ENCODE assay signal across 12 cellular contexts in the genomic region with DNA sequence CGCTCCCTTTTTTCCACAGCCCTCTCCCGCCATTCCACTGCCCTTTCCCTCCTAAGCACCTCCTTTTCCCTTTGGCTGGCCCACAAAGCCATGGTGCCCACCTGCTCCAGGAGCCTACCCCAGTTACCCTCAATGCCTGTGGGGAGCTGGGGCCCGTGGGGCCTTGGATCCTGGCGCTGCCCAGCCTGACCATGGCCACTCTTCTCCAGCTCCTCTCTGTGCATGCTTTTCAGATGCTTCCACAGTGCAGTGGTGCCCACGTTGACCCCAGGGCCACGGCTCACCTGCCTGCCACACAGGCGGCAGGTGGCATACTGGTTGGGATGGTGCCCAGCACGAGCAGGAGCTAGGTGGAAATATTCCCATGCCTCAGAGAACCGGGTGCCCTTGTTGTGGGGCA. TPM values are rescaled to one million over a fixed set of nuclear protein-coding genes. Genes with fewer than 3 reads are reported as not detected.
DNase-seq lines count a peak whose midpoint lies in the region; ATAC-seq and TF ChIP-seq lines count a peak whose summit lies in the region.
"Had no signal": no experiment of that assay in that cellular context is flagged by ENCODE, and none has a peak within 500 bp of the region (broad histone marks: within the 10 kb centered on the region; RNA-seq: fewer than 3 reads in every experiment).

No MANE protein-coding gene starts in this region.

- H3K9me3 Mint-ChIP-seq in activated CD4-positive, alpha-beta T cell treated with anti-CD3 and anti-CD28 coated beads for 36 hours (ENCODE audit: low read depth), result no peaks in the 10 kb centered on the region
- H3K9me3 Mint-ChIP-seq in activated naive CD8-positive, alpha-beta T cell treated with anti-CD3 and anti-CD28 coated beads, Interleukin-2, amount 10 ng/mL, durations not matched to agents 7 days and 5 days, result no peaks in the 10 kb centered on the region

- H3K36me3 Mint-ChIP-seq in activated CD4-positive, alpha-beta T cell treated with anti-CD3 and anti-CD28 coated beads for 36 hours (ENCODE audit: low read depth), result peaks cover 77% of the 10 kb centered on the region
- peaks cover 78% of the 10 kb centered on the region for H3K36me3 Mint-ChIP-seq in activated naive CD8-positive, alpha-beta T cell treated with anti-CD3 and anti-CD28 coated beads, Interleukin-2, amount 10 ng/mL, durations not matched to agents 7 days and 5 days

- peaks cover 62% of the 10 kb centered on the region for H3K4me1 Mint-ChIP-seq in activated CD4-positive, alpha-beta T cell treated with anti-CD3 and anti-CD28 coated beads for 36 hours
- peaks cover 55% of the 10 kb centered on the region for H3K4me1 Mint-ChIP-seq in activated naive CD8-positive, alpha-beta T cell treated with anti-CD3 and anti-CD28 coated beads, Interleukin-2, amount 10 ng/mL, durations not matched to agents 7 days and 5 days

- H3K27ac Mint-ChIP-seq in activated CD4-positive, alpha-beta T cell treated with anti-CD3 and anti-CD28 coated beads for 36 hours, result peak overlapping the region; percentile 98
- peak overlapping the region; percentile 88 for H3K27ac Mint-ChIP-seq in activated naive CD8-positive, alpha-beta T cell treated with anti-CD3 and anti-CD28 coated beads, Interleukin-2, amount 10 ng/mL, durations not matched to agents 7 days and 5 days

- no peak overlapping the region for H3K4me3 ChIP-seq in spleen
- H3K4me3 ChIP-seq: mucosa of descending colon, transverse colon had no signal

- H3K4me1 ChIP-seq in spleen, result peaks cover 0 to 22% (median 1%) of the 10 kb centered on the region in 6 donors
- H3K4me1 ChIP-seq: transverse colon had no signal

- H3K27ac ChIP-seq in spleen, result no peak overlapping the region
- H3K27ac ChIP-seq: transverse colon had no signal

- in situ Hi-C loops in GM13977 (cut with MboI; ENCODE audit: low pct_unique_long_range_greater_than_20kb, low sequenced_read_pairs, unreplicated experiment), result no loop called here

- ATAC-seq in activated CD4-positive, alpha-beta T cell treated with anti-CD3 and anti-CD28 coated beads for 36 hours, result no peak
- ATAC-seq in HG02943 (IDR thresholded peaks at IDR 0.05; ENCODE audit: low read depth, unreplicated experiment) (peak; percentile 22), HG02571 (IDR thresholded peaks at IDR 0.05; ENCODE audit: unreplicated experiment) (no peak)
- no peak for ATAC-seq in activated naive CD8-positive, alpha-beta T cell treated with anti-CD3 and anti-CD28 coated beads, Interleukin-2, amount 10 ng/mL, durations not matched to agents 7 days and 5 days (ENCODE audit: low read depth)
- ATAC-seq: HepG2, mucosa of descending colon had no signal

- 77 to 92% (median 88%) methylated on average over 6 to 9 of the region's 9 CpGs for WGBS in spleen, 5 donors

- peak overlapping the region; percentile 93 for H3K4me3 Mint-ChIP-seq in activated CD4-positive, alpha-beta T cell treated with anti-CD3 and anti-CD28 coated beads for 36 hours
- H3K4me3 Mint-ChIP-seq in activated naive CD8-positive, alpha-beta T cell treated with anti-CD3 and anti-CD28 coated beads, Interleukin-2, amount 10 ng/mL, durations not matched to agents 7 days and 5 days, result peak overlapping the region; percentile 66

- H3K9me3 ChIP-seq in spleen, result no peaks in the 10 kb centered on the region
- H3K9me3 ChIP-seq: mucosa of descending colon, transverse colon had no signal

- TF ChIP-seq CTCF in spleen (IDR thresholded peaks at IDR 0.05 in 8 of 11, conservative IDR thresholded peaks at IDR 0.05 in 3 of 11) (no peak), GM13977 (IDR thresholded peaks at IDR 0.05; ENCODE audit: extremely low read depth, insufficient read depth, missing control alignments) (no peak)

- peaks cover 0 to 4% (median 0%) of the 10 kb centered on the region in 6 donors for H3K36me3 ChIP-seq in spleen
- H3K36me3 ChIP-seq: transverse colon had no signal

- no peaks in the 10 kb centered on the region for H3K27me3 ChIP-seq in spleen (replicated peaks in 1 of 7)
- H3K27me3 ChIP-seq: transverse colon had no signal

- intact Hi-C loops in activated CD4-positive, alpha-beta T cell treated with anti-CD3 and anti-CD28 coated beads for 36 hours (cut with DNase I, micrococcal nuclease), result loop anchor here (2.0 to 10.0 kb wide), 3 partner anchors 17 to 901 kb away; a partner anchor contains a TSS
- intact Hi-C loops in spleen (cut with DNase I; ENCODE audit: low total_unique reads), result no loop called here

- no peaks in the 10 kb centered on the region for H3K27me3 Mint-ChIP-seq in activated CD4-positive, alpha-beta T cell treated with anti-CD3 and anti-CD28 coated beads for 36 hours
- H3K27me3 Mint-ChIP-seq in activated naive CD8-positive, alpha-beta T cell treated with anti-CD3 and anti-CD28 coated beads, Interleukin-2, amount 10 ng/mL, durations not matched to agents 7 days and 5 days, result no peaks in the 10 kb centered on the region

- CTCF ChIA-PET in activated CD4-positive, alpha-beta T cell treated with anti-CD3 and anti-CD28 coated beads for 36 hours (lab: Charles Lee), result interaction anchor here (1.0 to 3.2 kb wide), 4 partner anchors 16 to 60 kb away, joined by 3 to 20 read pairs (median 4); no protein-coding TSS in a partner anchor

- no peak for DNase-seq in activated CD4-positive, alpha-beta T cell treated with anti-CD3 and anti-CD28 coated beads for 36 hours
- no peak for DNase-seq in activated CD4-positive, alpha-beta T cell treated with anti-CD3 and anti-CD28 coated beads, Interleukin-2, amount 50 U/mL, for 1 hour
- DNase-seq in activated naive CD8-positive, alpha-beta T cell treated with anti-CD3 and anti-CD28 coated beads, Interleukin-2, amount 10 ng/mL, durations not matched to agents 7 days and 5 days, result no peak
- peak; percentile 63 for DNase-seq in spleen
- DNase-seq in GM13977 (ENCODE audit: low spot score), result no peak
- no peak for DNase-seq in central memory CD4-positive, alpha-beta T cell
- DNase-seq: mucosa of descending colon, T1000, transverse colon had no signal

- TF ChIP-seq POLR2A in spleen (IDR thresholded peaks at IDR 0.05), result no peak

- POLR2A ChIA-PET in activated CD4-positive, alpha-beta T cell treated with anti-CD3 and anti-CD28 coated beads for 36 hours (lab: Charles Lee), result interaction anchor here (0.9 to 3.4 kb wide), 5 partner anchors 11 to 23 kb away, joined by 3 to 26 read pairs (median 10); no protein-coding TSS in a partner anchor
- POLR2A ChIA-PET in activated naive CD8-positive, alpha-beta T cell treated with anti-CD3 and anti-CD28 coated beads, Interleukin-2, amount 10 ng/mL, durations not matched to agents 7 days and 5 days (lab: Charles Lee), result interaction anchor here (0.7 to 2.0 kb wide), 4 partner anchors 14 to 73 kb away, joined by 3 to 10 read pairs (median 4); no protein-coding TSS in a partner anchor

RNA-seq across cellular contexts. Expression of a gene that starts 1.5 kb away (rescaled TPM):
- total RNA-seq in activated CD4-positive, alpha-beta T cell treated with anti-CD3 and anti-CD28 coated beads for 36 hours, result 100 to 1,000 TPM; 313 to 418 TPM
- total RNA-seq in activated naive CD8-positive, alpha-beta T cell treated with anti-CD3 and anti-CD28 coated beads, Interleukin-2, amount 10 ng/mL, durations not matched to agents 7 days and 5 days, result 1 to 10 TPM; 1.9 TPM
- under 1 TPM in 1 of 7 donors, not detected in 6; 0.28 TPM for total RNA-seq in spleen
- under 1 TPM; 0.20 to 0.80 (median 0.29) TPM for polyA plus RNA-seq in spleen
- total RNA-seq: mucosa of descending colon, transverse colon had no signal
- polyA plus RNA-seq: HepG2 had no signal

RNA-seq across cellular contexts. Expression of a gene that starts 51.7 kb away (rescaled TPM):
- 10 to 100 TPM; 38.3 to 40.8 TPM for total RNA-seq in activated CD4-positive, alpha-beta T cell treated with anti-CD3 and anti-CD28 coated beads for 36 hours
- total RNA-seq in activated naive CD8-positive, alpha-beta T cell treated with anti-CD3 and anti-CD28 coated beads, Interleukin-2, amount 10 ng/mL, durations not matched to agents 7 days and 5 days, result 100 to 1,000 TPM; 375 to 379 TPM
- total RNA-seq in spleen, result 10 to 100 TPM; 22.4 to 43.9 (median 31.4) TPM
- polyA plus RNA-seq in spleen, result 1 to 10 TPM; 2.9 to 6.4 (median 3.3) TPM
- total RNA-seq: HepG2 had no signal
- polyA plus RNA-seq: HepG2 had no signal

Comparison
In these comparisons a context has a peak if more than half of its experiments do, and no peak if none do; other contexts are left out.
1. RNA of a gene that starts 1.5 kb away (total RNA-seq): 313 to 418 TPM in activated CD4-positive, alpha-beta T cell treated with anti-CD3 and anti-CD28 coated beads for 36 hours; 1.9 TPM in activated naive CD8-positive, alpha-beta T cell treated with anti-CD3 and anti-CD28 coated beads, Interleukin-2, amount 10 ng/mL, durations not matched to agents 7 days and 5 days and 0.28 TPM in spleen; every median in the first group is over 100 times any median in the second.
2. RNA of a gene that starts 51.7 kb away (total RNA-seq): 375 to 379 TPM in activated naive CD8-positive, alpha-beta T cell treated with anti-CD3 and anti-CD28 coated beads, Interleukin-2, amount 10 ng/mL, durations not matched to agents 7 days and 5 days; 38.3 to 40.8 TPM in activated CD4-positive, alpha-beta T cell treated with anti-CD3 and anti-CD28 coated beads for 36 hours and 22.4 to 43.9 TPM in spleen; every median in the first group is over 4 times any median in the second.